14 cellular contexts compared by ENCODE assay signal in genomic region chr1:101199637-101199982, GRCh38. TPM values are rescaled to one million over a fixed set of nuclear protein-coding genes. Genes with fewer than 3 reads are reported as not detected.
A peak's percentile ranks its signal among the peaks of the same experiment; 100 is the strongest.
DNase-seq lines count a peak whose midpoint lies in the region; ATAC-seq and TF ChIP-seq lines count a peak whose summit lies in the region.
"Had no signal": no experiment of that assay in that cellular context is flagged by ENCODE, and none has a peak within 500 bp of the region (broad histone marks: within the 10 kb centered on the region; RNA-seq: fewer than 3 reads in every experiment).

No MANE protein-coding gene starts in this region.

- peaks cover 17% of the 10 kb centered on the region for H3K4me1 ChIP-seq in OCI-LY3 (ENCODE audit: low read length)

- peak overlapping the region; percentile 92 to 99 for H3K27ac Mint-ChIP-seq in activated naive CD4-positive, alpha-beta T cell treated with anti-CD3 and anti-CD28 coated beads, Interleukin-2, amount 50 U/mL, for 72 hours
- peak overlapping the region; percentile 11 for H3K27ac Mint-ChIP-seq in activated naive CD8-positive, alpha-beta T cell

- H3K4me3 Mint-ChIP-seq in activated naive CD8-positive, alpha-beta T cell: no peak overlapping the region

- H3K9me3 ChIP-seq in OCI-LY3 (ENCODE audit: insufficient read depth, low read length): no peaks in the 10 kb centered on the region

- intact Hi-C loops in left cardiac atrium (cut with DNase I): no loop called here

- peaks cover 5% of the 10 kb centered on the region; the same call in 1 of the 2 replicates for H3K27me3 ChIP-seq in OCI-LY3 (ENCODE audit: low read depth, low read length)

- TF ChIP-seq CTCF in OCI-LY3 (IDR thresholded peaks at IDR 0.05; ENCODE audit: low read depth, low read length): no peak

- H2AFZ ChIP-seq in OCI-LY3 (ENCODE audit: low read depth, low read length): no peak overlapping the region

- peaks cover 6 to 23% of the 10 kb centered on the region in 2 donors for H3K36me3 Mint-ChIP-seq in activated naive CD4-positive, alpha-beta T cell treated with anti-CD3 and anti-CD28 coated beads, Interleukin-2, amount 50 U/mL, for 72 hours
- no peaks in the 10 kb centered on the region for H3K36me3 Mint-ChIP-seq in activated naive CD8-positive, alpha-beta T cell

- H3K4me3 ChIP-seq in OCI-LY3 (ENCODE audit: low read length): no peak overlapping the region
- H3K4me3 ChIP-seq: PC-9 had no signal

- ATAC-seq in activated naive CD4-positive, alpha-beta T cell treated with anti-CD3 and anti-CD28 coated beads, Interleukin-2, amount 50 U/mL, for 72 hours: no peak
- no peak for ATAC-seq in left cardiac atrium
- ATAC-seq: Right ventricle myocardium inferior had no signal

- no peak overlapping the region for H3K9ac ChIP-seq in OCI-LY3 (ENCODE audit: low read length)

- H3K79me2 ChIP-seq in OCI-LY3 (ENCODE audit: low read length): no peaks in the 10 kb centered on the region

- H3K36me3 ChIP-seq in OCI-LY3 (replicated peaks; ENCODE audit: low read depth, low read length): no peaks in the 10 kb centered on the region

- peak overlapping the region; percentile 45 for H3K4me2 ChIP-seq in OCI-LY3 (ENCODE audit: low read length)
- H3K4me2 ChIP-seq: PC-9 had no signal

- H3K9me3 Mint-ChIP-seq in activated naive CD4-positive, alpha-beta T cell treated with anti-CD3 and anti-CD28 coated beads, Interleukin-2, amount 50 U/mL, for 72 hours: peaks cover 5 to 18% of the 10 kb centered on the region in 2 donors
- no peaks in the 10 kb centered on the region for H3K9me3 Mint-ChIP-seq in activated naive CD8-positive, alpha-beta T cell (ENCODE audit: low read depth)

- H3K4me1 Mint-ChIP-seq in activated naive CD8-positive, alpha-beta T cell (ENCODE audit: low read depth): peaks cover 9% of the 10 kb centered on the region

- no peak overlapping the region for H3K27ac ChIP-seq in OCI-LY3 (ENCODE audit: low read length)
- H3K27ac ChIP-seq: C4-2B, PC-9 had no signal

- no peaks in the 10 kb centered on the region for H3K27me3 Mint-ChIP-seq in activated naive CD8-positive, alpha-beta T cell

- H4K20me1 ChIP-seq in OCI-LY3 (ENCODE audit: insufficient read depth, low read length): no peaks in the 10 kb centered on the region

- no peak for DNase-seq in activated naive CD4-positive, alpha-beta T cell treated with anti-CD3 and anti-CD28 coated beads, Interleukin-2, amount 50 U/mL, for 72 hours (ENCODE audit: low spot score in 2 of 2)
- DNase-seq in activated naive CD4-positive, alpha-beta T cell treated with anti-CD3 and anti-CD28 coated beads, Interleukin-2, amount 50 U/mL, for 16 hours: no peak
- DNase-seq in ureter (ENCODE audit: low spot score): no peak
- DNase-seq in NCI-H1105 treated with DMSO at 0.1 percent for 48 hours (lab: John Stamatoyannopoulos, UW): no peak
- no peak for DNase-seq in left cardiac atrium
- DNase-seq: H7, Kasumi-1, NCI-H187 treated with DMSO at 0.1 percent for 48 hours, NCI-H446, PC-9 had no signal

RNA-seq across cellular contexts. Expression of gene S1PR1, which starts 37.2 kb away (rescaled TPM):
- 100 to 1,000 TPM; 125 to 221 TPM for total RNA-seq in activated naive CD4-positive, alpha-beta T cell treated with anti-CD3 and anti-CD28 coated beads, Interleukin-2, amount 50 U/mL, for 72 hours
- total RNA-seq in ureter (38.7 TPM), left cardiac atrium (10 to 100 TPM; 69.3 to 85.3 TPM)
